1 cellular context compared by ENCODE assay signal in the genomic region with DNA sequence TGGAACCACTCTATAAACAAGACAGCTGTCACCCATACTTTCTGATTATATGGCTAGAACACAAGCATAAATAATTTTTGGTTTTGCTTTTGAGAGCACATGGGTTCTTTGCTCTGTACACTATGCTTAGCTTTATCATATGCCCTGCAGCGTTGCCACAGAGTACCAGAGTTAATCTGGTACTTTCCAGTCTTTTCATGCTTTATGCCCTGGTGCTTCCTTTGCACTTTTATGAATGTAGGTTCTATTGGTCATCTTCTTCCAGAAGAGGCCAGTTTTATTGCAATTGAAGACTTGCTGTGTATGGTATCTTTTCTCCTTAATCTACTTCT.
TF ChIP-seq lines count a peak whose summit lies in the region.

No MANE protein-coding gene starts in this region.

TF ChIP-seq in GM12878, 131 proteins besides CTCF, POLR2A, EP300 and RAD21 (continued from another document):
- TF ChIP-seq, protein P1, sequence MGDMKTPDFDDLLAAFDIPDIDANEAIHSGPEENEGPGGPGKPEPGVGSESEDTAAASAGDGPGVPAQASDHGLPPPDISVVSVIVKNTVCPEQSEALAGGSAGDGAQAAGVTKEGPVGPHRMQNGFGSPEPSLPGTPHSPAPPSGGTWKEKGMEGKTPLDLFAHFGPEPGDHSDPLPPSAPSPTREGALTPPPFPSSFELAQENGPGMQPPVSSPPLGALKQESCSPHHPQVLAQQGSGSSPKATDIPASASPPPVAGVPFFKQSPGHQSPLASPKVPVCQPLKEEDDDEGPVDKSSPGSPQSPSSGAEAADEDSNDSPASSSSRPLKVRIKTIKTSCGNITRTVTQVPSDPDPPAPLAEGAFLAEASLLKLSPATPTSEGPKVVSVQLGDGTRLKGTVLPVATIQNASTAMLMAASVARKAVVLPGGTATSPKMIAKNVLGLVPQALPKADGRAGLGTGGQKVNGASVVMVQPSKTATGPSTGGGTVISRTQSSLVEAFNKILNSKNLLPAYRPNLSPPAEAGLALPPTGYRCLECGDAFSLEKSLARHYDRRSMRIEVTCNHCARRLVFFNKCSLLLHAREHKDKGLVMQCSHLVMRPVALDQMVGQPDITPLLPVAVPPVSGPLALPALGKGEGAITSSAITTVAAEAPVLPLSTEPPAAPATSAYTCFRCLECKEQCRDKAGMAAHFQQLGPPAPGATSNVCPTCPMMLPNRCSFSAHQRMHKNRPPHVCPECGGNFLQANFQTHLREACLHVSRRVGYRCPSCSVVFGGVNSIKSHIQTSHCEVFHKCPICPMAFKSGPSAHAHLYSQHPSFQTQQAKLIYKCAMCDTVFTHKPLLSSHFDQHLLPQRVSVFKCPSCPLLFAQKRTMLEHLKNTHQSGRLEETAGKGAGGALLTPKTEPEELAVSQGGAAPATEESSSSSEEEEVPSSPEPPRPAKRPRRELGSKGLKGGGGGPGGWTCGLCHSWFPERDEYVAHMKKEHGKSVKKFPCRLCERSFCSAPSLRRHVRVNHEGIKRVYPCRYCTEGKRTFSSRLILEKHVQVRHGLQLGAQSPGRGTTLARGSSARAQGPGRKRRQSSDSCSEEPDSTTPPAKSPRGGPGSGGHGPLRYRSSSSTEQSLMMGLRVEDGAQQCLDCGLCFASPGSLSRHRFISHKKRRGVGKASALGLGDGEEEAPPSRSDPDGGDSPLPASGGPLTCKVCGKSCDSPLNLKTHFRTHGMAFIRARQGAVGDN (IDR thresholded peaks at IDR 0.05) = 0 out of 2 replicates have a peak, but pooled peaks have one; percentile 23
- TF ChIP-seq CBX3 (IDR thresholded peaks at IDR 0.05; ENCODE audit: borderline replicate concordance, low read depth) (no peak), CREB1 (IDR thresholded peaks at IDR 0.05; ENCODE audit: low read depth) (no peak), ZNF24 (IDR thresholded peaks at IDR 0.05) (0 out of 2 replicates have a peak, but pooled peaks have one; percentile 8), HDAC6 (IDR thresholded peaks at IDR 0.05; ENCODE audit: unreplicated experiment) (no peak)
- TF ChIP-seq, protein P2, sequence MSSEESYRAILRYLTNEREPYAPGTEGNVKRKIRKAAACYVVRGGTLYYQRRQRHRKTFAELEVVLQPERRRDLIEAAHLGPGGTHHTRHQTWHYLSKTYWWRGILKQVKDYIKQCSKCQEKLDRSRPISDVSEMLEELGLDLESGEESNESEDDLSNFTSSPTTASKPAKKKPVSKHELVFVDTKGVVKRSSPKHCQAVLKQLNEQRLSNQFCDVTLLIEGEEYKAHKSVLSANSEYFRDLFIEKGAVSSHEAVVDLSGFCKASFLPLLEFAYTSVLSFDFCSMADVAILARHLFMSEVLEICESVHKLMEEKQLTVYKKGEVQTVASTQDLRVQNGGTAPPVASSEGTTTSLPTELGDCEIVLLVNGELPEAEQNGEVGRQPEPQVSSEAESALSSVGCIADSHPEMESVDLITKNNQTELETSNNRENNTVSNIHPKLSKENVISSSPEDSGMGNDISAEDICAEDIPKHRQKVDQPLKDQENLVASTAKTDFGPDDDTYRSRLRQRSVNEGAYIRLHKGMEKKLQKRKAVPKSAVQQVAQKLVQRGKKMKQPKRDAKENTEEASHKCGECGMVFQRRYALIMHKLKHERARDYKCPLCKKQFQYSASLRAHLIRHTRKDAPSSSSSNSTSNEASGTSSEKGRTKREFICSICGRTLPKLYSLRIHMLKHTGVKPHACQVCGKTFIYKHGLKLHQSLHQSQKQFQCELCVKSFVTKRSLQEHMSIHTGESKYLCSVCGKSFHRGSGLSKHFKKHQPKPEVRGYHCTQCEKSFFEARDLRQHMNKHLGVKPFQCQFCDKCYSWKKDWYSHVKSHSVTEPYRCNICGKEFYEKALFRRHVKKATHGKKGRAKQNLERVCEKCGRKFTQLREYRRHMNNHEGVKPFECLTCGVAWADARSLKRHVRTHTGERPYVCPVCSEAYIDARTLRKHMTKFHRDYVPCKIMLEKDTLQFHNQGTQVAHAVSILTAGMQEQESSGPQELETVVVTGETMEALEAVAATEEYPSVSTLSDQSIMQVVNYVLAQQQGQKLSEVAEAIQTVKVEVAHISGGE (CRISPR knock-in tag; IDR thresholded peaks at IDR 0.05) = no peak
